16 cellular contexts compared by ENCODE assay signal in the genomic region with DNA sequence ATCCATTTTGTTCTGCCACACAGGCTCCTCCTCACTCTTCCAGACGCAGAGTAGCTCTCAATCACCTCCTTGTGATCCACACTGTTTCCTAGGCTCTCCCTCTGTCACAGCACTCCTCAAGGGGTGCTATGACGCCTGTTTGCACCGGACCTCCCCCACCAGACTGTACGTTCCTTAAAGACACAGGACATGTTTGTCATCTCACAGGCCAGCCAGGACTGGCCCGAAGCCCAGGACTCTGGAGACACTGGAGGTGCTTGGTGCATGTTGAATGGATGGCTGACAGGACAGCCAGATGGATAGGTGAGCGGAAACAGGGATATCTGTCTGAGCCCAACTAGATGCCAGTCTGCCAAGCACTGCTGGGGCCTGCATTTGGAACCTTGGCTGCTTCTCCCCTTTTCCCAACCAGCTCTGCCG. TPM values are rescaled to one million over a fixed set of nuclear protein-coding genes. Genes with fewer than 3 reads are reported as not detected.
A peak's percentile ranks its signal among the peaks of the same experiment; 100 is the strongest.
DNase-seq lines count a peak whose midpoint lies in the region; ATAC-seq, FAIRE-seq and TF ChIP-seq lines count a peak whose summit lies in the region.
"Had no signal": no experiment of that assay in that cellular context is flagged by ENCODE, and none has a peak within 500 bp of the region (broad histone marks: within the 10 kb centered on the region; RNA-seq: fewer than 3 reads in every experiment).

No MANE protein-coding gene starts in this region.

- dilution Hi-C loops in keratinocyte (cut with MboI; ENCODE audit: extremely low pct_ligation_motif_present, low sequenced_read_pairs), result no loop called here

- H3K79me2 ChIP-seq in keratinocyte (ENCODE audit: control insufficient read depth, insufficient read depth, low read length), result no peaks in the 10 kb centered on the region

- intact Hi-C loops in testis (cut with DNase I; ENCODE audit: low total_unique reads), result no loop called here

- H3K9ac ChIP-seq in keratinocyte (ENCODE audit: control insufficient read depth, extremely low read depth, insufficient read depth, low read length), result peak overlapping the region; percentile 8

- no peak for FAIRE-seq in keratinocyte (lab: Jason Lieb, UNC)
- FAIRE-seq: astrocyte had no signal

- 66 to 73% methylated on average over 7 of the region's 7 CpGs for WGBS in testis, 2 donors

- H3K9me1 ChIP-seq in keratinocyte (ENCODE audit: control insufficient read depth, extremely low read depth, insufficient read depth, low read length), result no peaks in the 10 kb centered on the region

- POLR2A ChIA-PET in HEK293T (lab: Yijun Ruan, JAX), result interaction anchor here (0.6 to 1.0 kb wide), 2 partner anchors 14 to 31 kb away, joined by 3 read pairs; a partner anchor contains a TSS

- H3K27me3 ChIP-seq in keratinocyte (ENCODE audit: control insufficient read depth, extremely low read depth, insufficient read depth, low read length) (no peaks in the 10 kb centered on the region), testis (no peaks in the 10 kb centered on the region)
- H3K27me3 ChIP-seq: neutrophil, upper lobe of left lung had no signal

- H3K27ac ChIP-seq in keratinocyte (ENCODE audit: control insufficient read depth, insufficient read depth, low read length) (no peak overlapping the region), testis (no peak overlapping the region)
- H3K27ac ChIP-seq: neutrophil had no signal

- CTCF ChIA-PET in HEK293T (lab: Yijun Ruan, JAX), result interaction anchor here (1.1 kb wide), 1 partner anchor 18 kb away, joined by 3 read pairs; no protein-coding TSS in a partner anchor

- no peak for TF ChIP-seq POLR2A in testis (IDR thresholded peaks at IDR 0.05)

- H2AFZ ChIP-seq in keratinocyte (ENCODE audit: control insufficient read depth, low read length), result no peak overlapping the region

- no peak overlapping the region for H3K4me2 ChIP-seq in keratinocyte (ENCODE audit: control insufficient read depth, extremely low read depth, insufficient read depth, low read depth, low read length)

- DNase-seq in NCI-H2196 (lab: John Stamatoyannopoulos, UW; ENCODE audit: unreplicated experiment) (peak; percentile 49), NCI-H2196 treated with DMSO at 0.1 percent for 48 hours (lab: John Stamatoyannopoulos, UW; ENCODE audit: unreplicated experiment) (no peak), cardiac fibroblast (ENCODE audit: low read depth in 2 of 2) (peak; percentile 23 to 25), keratinocyte (ENCODE audit: low read depth, low spot score) (no peak), testis (peak; percentile 56), SKM-1 treated with dmso at 0.1 percent for 144 hours (lab: John Stamatoyannopoulos, UW; ENCODE audit: unreplicated experiment) (no peak), HEK293T (ENCODE audit: extremely low spot score) (no peak)
- DNase-seq: activated CD4-positive, alpha-beta T cell treated with anti-CD3 and anti-CD28 coated beads for 4 hours; activated T-cell treated with anti-CD3 and anti-CD28 coated beads, Interleukin-2, amount 50 U/mL, for 72 hours; hippocampal formation; KG1; NCI-H187; upper lobe of left lung had no signal

- H3K9me3 ChIP-seq in keratinocyte (ENCODE audit: control insufficient read depth, low read depth, low read length) (no peaks in the 10 kb centered on the region), testis (no peaks in the 10 kb centered on the region)
- H3K9me3 ChIP-seq: neutrophil, upper lobe of left lung had no signal

- ATAC-seq in GM21723 (IDR thresholded peaks at IDR 0.05; ENCODE audit: unreplicated experiment), result no peak
- ATAC-seq: activated T-cell treated with anti-CD3 and anti-CD28 coated beads, Interleukin-2, amount 50 U/mL, for 72 hours had no signal

- H3K4me1 ChIP-seq in keratinocyte (ENCODE audit: control insufficient read depth, extremely low read depth, insufficient read depth, low read length) (peaks cover 19% of the 10 kb centered on the region), testis (peaks cover 27% of the 10 kb centered on the region)

- H3K36me3 ChIP-seq in keratinocyte (ENCODE audit: control insufficient read depth in 2 of 2, extremely low read depth in 1 of 2, insufficient read depth in 2 of 2, low read length in 2 of 2), result no peaks in the 10 kb centered on the region
- no peaks in the 10 kb centered on the region for H3K36me3 ChIP-seq in testis (ENCODE audit: low read depth, missing control alignments)

- TF ChIP-seq CTCF in cardiac fibroblast (IDR thresholded peaks at IDR 0.05; ENCODE audit: low read depth, low read length) (no peak), keratinocyte (optimal IDR thresholded peaks at IDR 0.05 in 1 of 3, IDR thresholded peaks at IDR 0.05 in 1 of 3, conservative IDR thresholded peaks at IDR 0.05 in 1 of 3; ENCODE audit: extremely low read depth in 1 of 3, insufficient read depth in 2 of 3, low read length in 3 of 3) (no peak), testis (IDR thresholded peaks at IDR 0.05) (no peak)

- H4K20me1 ChIP-seq in keratinocyte (ENCODE audit: control insufficient read depth, extremely low read depth, insufficient read depth, low read length), result no peaks in the 10 kb centered on the region

- no peak overlapping the region for H3K4me3 ChIP-seq in cardiac fibroblast (replicated peaks in 1 of 2; ENCODE audit: low read depth in 2 of 2, low read length in 2 of 2)
- no peak overlapping the region for H3K4me3 ChIP-seq in keratinocyte (ENCODE audit: control insufficient read depth in 2 of 3, extremely low read depth in 1 of 3, insufficient read depth in 2 of 3, low read depth in 1 of 3, low read length in 3 of 3)
- H3K4me3 ChIP-seq in testis, result no peak overlapping the region
- H3K4me3 ChIP-seq: upper lobe of left lung had no signal

TF ChIP-seq in HEK293T, 16 proteins besides CTCF, POLR2A, EP300 and RAD21:
- TF ChIP-seq ZNF384 (IDR thresholded peaks at IDR 0.05) (no peak), TARDBP (IDR thresholded peaks at IDR 0.05) (no peak), NFRKB (IDR thresholded peaks at IDR 0.05) (no peak), FOXK2 (IDR thresholded peaks at IDR 0.05) (no peak), ARNT (IDR thresholded peaks at IDR 0.05) (no peak), FOXA1 (IDR thresholded peaks at IDR 0.05) (no peak), BHLHE40 (IDR thresholded peaks at IDR 0.05; ENCODE audit: borderline replicate concordance) (no peak)

RNA-seq across cellular contexts. Expression of a gene that starts 13.6 kb away (rescaled TPM):
- polyA plus RNA-seq in keratinocyte (4.6 to 12.1 TPM (median 5.2 TPM) in 3 replicates), testis (ENCODE audit: insufficient read depth, low read depth, low replicate concordance) (135 TPM)
- 1.6 TPM for polyA plus RNA-seq in keratinocyte (2011; ENCODE audit: low read depth)
- 1.4 and 2.3 TPM in 2 replicates for polyA plus RNA-seq in keratinocyte (2011; cell fraction: cytosol; rRNA removed)
- polyA plus RNA-seq in keratinocyte (2011; cell fraction: nucleus; rRNA removed), result 34.0 and 40.8 TPM in 2 replicates
- 3.2 and 9.8 TPM in 2 replicates for polyA plus RNA-seq in keratinocyte (2012; ENCODE audit: low replicate concordance)
- polyA minus RNA-seq in keratinocyte, result 4.4 to 20.7 TPM (median 14.4 TPM) in 3 replicates
- polyA minus RNA-seq in keratinocyte (2011; cell fraction: cytosol; rRNA and poly(A)+ RNA removed), result 5.0 TPM
- polyA minus RNA-seq in keratinocyte (2011; cell fraction: nucleus; rRNA and poly(A)+ RNA removed), result 16.8 and 27.8 TPM in 2 replicates
- 100 to 1,000 TPM in 1 of 2 donors, 10 to 100 TPM in 1; 89.4 to 122 TPM for total RNA-seq in testis

RNA-seq across cellular contexts. Expression of a gene that starts 33.8 kb away (rescaled TPM):
- polyA plus RNA-seq in keratinocyte, result 8.6 to 10.5 TPM (median 10.5 TPM) in 3 replicates
- 29.6 TPM for polyA plus RNA-seq in keratinocyte (2011; ENCODE audit: low read depth)
- polyA plus RNA-seq in keratinocyte (2011; cell fraction: cytosol; rRNA removed), result 7.0 and 9.8 TPM in 2 replicates
- polyA plus RNA-seq in keratinocyte (2011; cell fraction: nucleus; rRNA removed), result 12.7 and 15.8 TPM in 2 replicates
- polyA plus RNA-seq in keratinocyte (2012; ENCODE audit: low replicate concordance), result 12.2 and 74.2 TPM in 2 replicates
- polyA minus RNA-seq in keratinocyte, result 3.1 to 3.9 TPM (median 3.5 TPM) in 3 replicates
- polyA minus RNA-seq in keratinocyte (2011; cell fraction: cytosol; rRNA and poly(A)+ RNA removed), result 12.3 TPM
- 8.0 and 8.1 TPM in 2 replicates for polyA minus RNA-seq in keratinocyte (2011; cell fraction: nucleus; rRNA and poly(A)+ RNA removed)
- total RNA-seq in testis, result 1 to 10 TPM; 3.7 to 5.8 TPM
- polyA plus RNA-seq in testis (ENCODE audit: insufficient read depth, low read depth, low replicate concordance), result 3.2 TPM

RNA-seq across cellular contexts. Expression of a gene that starts 57.5 kb away (rescaled TPM):
- polyA plus RNA-seq in keratinocyte (2.3 to 4.8 TPM (median 3.2 TPM) in 3 replicates), testis (ENCODE audit: insufficient read depth, low read depth, low replicate concordance) (6.6 TPM)
- 2.0 TPM for polyA plus RNA-seq in keratinocyte (2011; ENCODE audit: low read depth)
- polyA plus RNA-seq in keratinocyte (2011; cell fraction: cytosol; rRNA removed), result 2.5 and 7.8 TPM in 2 replicates
- polyA plus RNA-seq in keratinocyte (2011; cell fraction: nucleus; rRNA removed), result 2.3 and 3.2 TPM in 2 replicates
- 3.1 and 4.9 TPM in 2 replicates for polyA plus RNA-seq in keratinocyte (2012; ENCODE audit: low replicate concordance)
- 1.5 to 2.7 TPM (median 2.0 TPM) in 3 replicates for polyA minus RNA-seq in keratinocyte
- 9.8 TPM for polyA minus RNA-seq in keratinocyte (2011; cell fraction: cytosol; rRNA and poly(A)+ RNA removed)
- polyA minus RNA-seq in keratinocyte (2011; cell fraction: nucleus; rRNA and poly(A)+ RNA removed), result 2.2 TPM in 1 of 2 replicates, not detected in the other
- 10 to 100 TPM in 1 of 2 donors, 1 to 10 TPM in 1; 8.8 to 10.0 TPM for total RNA-seq in testis

Comparison
In these comparisons a context has a peak if more than half of its experiments do, and no peak if none do; other contexts are left out.
1. DNase-seq: peak in NCI-H2196 (single experiment), cardiac fibroblast (2 of 2) and testis (single experiment); none in NCI-H2196 treated with DMSO at 0.1 percent for 48 hours (single experiment), keratinocyte (single experiment), SKM-1 treated with dmso at 0.1 percent for 144 hours (single experiment) and HEK293T (single experiment).